In the genomic region with DNA sequence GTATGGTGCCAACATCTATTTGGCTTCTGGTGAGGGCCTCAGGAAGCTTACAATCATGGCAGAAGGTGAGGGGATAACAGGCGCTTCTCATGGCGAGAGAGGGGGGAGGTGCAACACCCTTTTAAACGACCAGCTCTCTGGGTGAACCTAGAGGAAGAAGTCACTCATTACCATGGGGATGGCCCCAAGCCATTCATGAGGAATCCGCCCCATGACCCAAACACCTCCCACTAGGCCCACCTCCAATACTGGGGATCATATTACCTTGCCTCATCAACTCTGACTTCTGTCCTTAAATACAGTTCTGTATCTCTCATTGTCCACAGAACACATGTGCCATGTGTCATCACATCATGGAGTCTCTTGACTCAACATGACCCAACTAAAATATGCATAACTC, we compare ENCODE assay signal across 1 cellular context.
TF ChIP-seq lines count a peak whose summit lies in the region.

No MANE protein-coding gene starts in this region.

TF ChIP-seq in H1, 55 proteins besides CTCF, POLR2A, EP300 and RAD21:
- TF ChIP-seq RFX5 (IDR thresholded peaks at IDR 0.05; ENCODE audit: borderline replicate concordance, low read depth, low read length) = no peak
- no peak for TF ChIP-seq TAF7 (optimal IDR thresholded peaks at IDR 0.05; ENCODE audit: borderline replicate concordance, low read depth, low read length)
- TF ChIP-seq HDAC6 (IDR thresholded peaks at IDR 0.05; ENCODE audit: low read depth, low read length) = no peak
- TF ChIP-seq HDAC2 (IDR thresholded peaks at IDR 0.05; ENCODE audit: borderline replicate concordance in 1 of 2, low read depth in 2 of 2, low read length in 2 of 2) = no peak
- TF ChIP-seq JUND (IDR thresholded peaks at IDR 0.05; ENCODE audit: low read length) = no peak
- no peak for TF ChIP-seq CHD1 (IDR thresholded peaks at IDR 0.05; ENCODE audit: low read depth, low read length)
- no peak for TF ChIP-seq TAF1 (IDR thresholded peaks at IDR 0.05; ENCODE audit: low read depth, low read length)
- no peak for TF ChIP-seq ATF2 (IDR thresholded peaks at IDR 0.05; ENCODE audit: low read length)
- TF ChIP-seq, protein P1, sequence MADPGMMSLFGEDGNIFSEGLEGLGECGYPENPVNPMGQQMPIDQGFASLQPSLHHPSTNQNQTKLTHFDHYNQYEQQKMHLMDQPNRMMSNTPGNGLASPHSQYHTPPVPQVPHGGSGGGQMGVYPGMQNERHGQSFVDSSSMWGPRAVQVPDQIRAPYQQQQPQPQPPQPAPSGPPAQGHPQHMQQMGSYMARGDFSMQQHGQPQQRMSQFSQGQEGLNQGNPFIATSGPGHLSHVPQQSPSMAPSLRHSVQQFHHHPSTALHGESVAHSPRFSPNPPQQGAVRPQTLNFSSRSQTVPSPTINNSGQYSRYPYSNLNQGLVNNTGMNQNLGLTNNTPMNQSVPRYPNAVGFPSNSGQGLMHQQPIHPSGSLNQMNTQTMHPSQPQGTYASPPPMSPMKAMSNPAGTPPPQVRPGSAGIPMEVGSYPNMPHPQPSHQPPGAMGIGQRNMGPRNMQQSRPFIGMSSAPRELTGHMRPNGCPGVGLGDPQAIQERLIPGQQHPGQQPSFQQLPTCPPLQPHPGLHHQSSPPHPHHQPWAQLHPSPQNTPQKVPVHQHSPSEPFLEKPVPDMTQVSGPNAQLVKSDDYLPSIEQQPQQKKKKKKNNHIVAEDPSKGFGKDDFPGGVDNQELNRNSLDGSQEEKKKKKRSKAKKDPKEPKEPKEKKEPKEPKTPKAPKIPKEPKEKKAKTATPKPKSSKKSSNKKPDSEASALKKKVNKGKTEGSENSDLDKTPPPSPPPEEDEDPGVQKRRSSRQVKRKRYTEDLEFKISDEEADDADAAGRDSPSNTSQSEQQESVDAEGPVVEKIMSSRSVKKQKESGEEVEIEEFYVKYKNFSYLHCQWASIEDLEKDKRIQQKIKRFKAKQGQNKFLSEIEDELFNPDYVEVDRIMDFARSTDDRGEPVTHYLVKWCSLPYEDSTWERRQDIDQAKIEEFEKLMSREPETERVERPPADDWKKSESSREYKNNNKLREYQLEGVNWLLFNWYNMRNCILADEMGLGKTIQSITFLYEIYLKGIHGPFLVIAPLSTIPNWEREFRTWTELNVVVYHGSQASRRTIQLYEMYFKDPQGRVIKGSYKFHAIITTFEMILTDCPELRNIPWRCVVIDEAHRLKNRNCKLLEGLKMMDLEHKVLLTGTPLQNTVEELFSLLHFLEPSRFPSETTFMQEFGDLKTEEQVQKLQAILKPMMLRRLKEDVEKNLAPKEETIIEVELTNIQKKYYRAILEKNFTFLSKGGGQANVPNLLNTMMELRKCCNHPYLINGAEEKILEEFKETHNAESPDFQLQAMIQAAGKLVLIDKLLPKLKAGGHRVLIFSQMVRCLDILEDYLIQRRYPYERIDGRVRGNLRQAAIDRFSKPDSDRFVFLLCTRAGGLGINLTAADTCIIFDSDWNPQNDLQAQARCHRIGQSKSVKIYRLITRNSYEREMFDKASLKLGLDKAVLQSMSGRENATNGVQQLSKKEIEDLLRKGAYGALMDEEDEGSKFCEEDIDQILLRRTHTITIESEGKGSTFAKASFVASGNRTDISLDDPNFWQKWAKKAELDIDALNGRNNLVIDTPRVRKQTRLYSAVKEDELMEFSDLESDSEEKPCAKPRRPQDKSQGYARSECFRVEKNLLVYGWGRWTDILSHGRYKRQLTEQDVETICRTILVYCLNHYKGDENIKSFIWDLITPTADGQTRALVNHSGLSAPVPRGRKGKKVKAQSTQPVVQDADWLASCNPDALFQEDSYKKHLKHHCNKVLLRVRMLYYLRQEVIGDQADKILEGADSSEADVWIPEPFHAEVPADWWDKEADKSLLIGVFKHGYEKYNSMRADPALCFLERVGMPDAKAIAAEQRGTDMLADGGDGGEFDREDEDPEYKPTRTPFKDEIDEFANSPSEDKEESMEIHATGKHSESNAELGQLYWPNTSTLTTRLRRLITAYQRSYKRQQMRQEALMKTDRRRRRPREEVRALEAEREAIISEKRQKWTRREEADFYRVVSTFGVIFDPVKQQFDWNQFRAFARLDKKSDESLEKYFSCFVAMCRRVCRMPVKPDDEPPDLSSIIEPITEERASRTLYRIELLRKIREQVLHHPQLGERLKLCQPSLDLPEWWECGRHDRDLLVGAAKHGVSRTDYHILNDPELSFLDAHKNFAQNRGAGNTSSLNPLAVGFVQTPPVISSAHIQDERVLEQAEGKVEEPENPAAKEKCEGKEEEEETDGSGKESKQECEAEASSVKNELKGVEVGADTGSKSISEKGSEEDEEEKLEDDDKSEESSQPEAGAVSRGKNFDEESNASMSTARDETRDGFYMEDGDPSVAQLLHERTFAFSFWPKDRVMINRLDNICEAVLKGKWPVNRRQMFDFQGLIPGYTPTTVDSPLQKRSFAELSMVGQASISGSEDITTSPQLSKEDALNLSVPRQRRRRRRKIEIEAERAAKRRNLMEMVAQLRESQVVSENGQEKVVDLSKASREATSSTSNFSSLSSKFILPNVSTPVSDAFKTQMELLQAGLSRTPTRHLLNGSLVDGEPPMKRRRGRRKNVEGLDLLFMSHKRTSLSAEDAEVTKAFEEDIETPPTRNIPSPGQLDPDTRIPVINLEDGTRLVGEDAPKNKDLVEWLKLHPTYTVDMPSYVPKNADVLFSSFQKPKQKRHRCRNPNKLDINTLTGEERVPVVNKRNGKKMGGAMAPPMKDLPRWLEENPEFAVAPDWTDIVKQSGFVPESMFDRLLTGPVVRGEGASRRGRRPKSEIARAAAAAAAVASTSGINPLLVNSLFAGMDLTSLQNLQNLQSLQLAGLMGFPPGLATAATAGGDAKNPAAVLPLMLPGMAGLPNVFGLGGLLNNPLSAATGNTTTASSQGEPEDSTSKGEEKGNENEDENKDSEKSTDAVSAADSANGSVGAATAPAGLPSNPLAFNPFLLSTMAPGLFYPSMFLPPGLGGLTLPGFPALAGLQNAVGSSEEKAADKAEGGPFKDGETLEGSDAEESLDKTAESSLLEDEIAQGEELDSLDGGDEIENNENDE (IDR thresholded peaks at IDR 0.05; ENCODE audit: insufficient replicate concordance, low read length) = no peak
- TF ChIP-seq NANOG (IDR thresholded peaks at IDR 0.05; ENCODE audit: insufficient read depth, low read depth, low read length, poor library complexity, severe bottlenecking) = no peak
- no peak for TF ChIP-seq KDM1A (IDR thresholded peaks at IDR 0.05; ENCODE audit: borderline replicate concordance, low read length)
- TF ChIP-seq PHF8 (conservative IDR thresholded peaks at IDR 0.05; ENCODE audit: low read depth, low read length) = no peak
- no peak for TF ChIP-seq CREB1 (IDR thresholded peaks at IDR 0.05)
- no peak for TF ChIP-seq CTBP2 (IDR thresholded peaks at IDR 0.05; ENCODE audit: borderline replicate concordance, insufficient read depth, insufficient read length, low read length)
